In genomic region chr2:184646177-184646576, GRCh38 we compare ENCODE assay signal across 8 cellular contexts. TPM values are rescaled to one million over a fixed set of nuclear protein-coding genes. Genes with fewer than 3 reads are reported as not detected.
DNase-seq lines count a peak whose midpoint lies in the region; ATAC-seq and TF ChIP-seq lines count a peak whose summit lies in the region.

No MANE protein-coding gene starts in this region.

- ATAC-seq in GM18907 (IDR thresholded peaks at IDR 0.05; ENCODE audit: unreplicated experiment) (peak; percentile 94), HG03108 (IDR thresholded peaks at IDR 0.05; ENCODE audit: unreplicated experiment) (peak; percentile 85)

- peak; percentile 8 for DNase-seq in astrocyte of the cerebellum (ENCODE audit: low read depth)
- peak; percentile 79 for DNase-seq in retinal pigment epithelial cell (ENCODE audit: low read depth)
- no peak for DNase-seq in H7
- no peak for DNase-seq in NCI-H128 (lab: John Stamatoyannopoulos, UW; ENCODE audit: unreplicated experiment)
- no peak for DNase-seq in NCI-H748 treated with DMSO at 0.1 percent for 48 hours (lab: John Stamatoyannopoulos, UW)
- DNase-seq in SIG-M5 treated with dmso at 0.1 percent for 504 hours (lab: John Stamatoyannopoulos, UW; ENCODE audit: unreplicated experiment): no peak

- no peaks in the 10 kb centered on the region for H3K27me3 ChIP-seq in H7 (ENCODE audit: control insufficient read depth, insufficient read depth, low read length)

- H3K4me3 ChIP-seq in astrocyte of the cerebellum (ENCODE audit: low read depth, low read length): no peak overlapping the region
- H3K4me3 ChIP-seq in retinal pigment epithelial cell (ENCODE audit: low read length): no peak overlapping the region
- no peak overlapping the region for H3K4me3 ChIP-seq in H7 (ENCODE audit: insufficient read depth, low read depth, low read length)

- TF ChIP-seq CTCF in astrocyte of the cerebellum (IDR thresholded peaks at IDR 0.05; ENCODE audit: low read depth, low read length, missing control alignments) (no peak), retinal pigment epithelial cell (conservative IDR thresholded peaks at IDR 0.05; ENCODE audit: low read depth, low read length) (no peak)

- no peaks in the 10 kb centered on the region for H3K36me3 ChIP-seq in H7 (replicated peaks; ENCODE audit: control insufficient read depth, insufficient read depth, low read length)

- in situ Hi-C loops in astrocyte of the cerebellum (cut with HindIII; ENCODE audit: low sequenced_read_pairs): no loop called here

RNA-seq across cellular contexts. Expression of gene ZNF804A, which starts 47.8 kb away (rescaled TPM):
- total RNA-seq in H7 (2014; rRNA removed; shearing (Covaris generic)): 0.18 and 0.48 TPM in 2 replicates

Comparison
In these comparisons a context has a peak if more than half of its experiments do, and no peak if none do; other contexts are left out.
1. DNase-seq: peak in astrocyte of the cerebellum (single experiment) and retinal pigment epithelial cell (single experiment); none in H7 (single experiment), NCI-H128 (single experiment), NCI-H748 treated with DMSO at 0.1 percent for 48 hours (single experiment) and SIG-M5 treated with dmso at 0.1 percent for 504 hours (single experiment).